Comparison of ENCODE assay signal across 8 cellular contexts in genomic region chr10:126904807-126905686, GRCh38. TPM values are rescaled to one million over a fixed set of nuclear protein-coding genes. Genes with fewer than 3 reads are reported as not detected.
DNase-seq lines count a peak whose midpoint lies in the region; ATAC-seq and TF ChIP-seq lines count a peak whose summit lies in the region.

Gene DOCK1 (plus strand): TSS chr10:126905428. CDS start chr10:126905518, 90 bp downstream.

- H4K20me1 ChIP-seq in Karpas-422 (ENCODE audit: insufficient read depth, low read depth, low read length), result no peaks in the 10 kb centered on the region

- H2BK5ac ChIP-seq in neuronal stem cell (ENCODE audit: low read length), result peak within 1 kb of the TSS; percentile 70

- H3K36me3 ChIP-seq in neuronal stem cell (replicated peaks in 1 of 2; ENCODE audit: control insufficient read depth in 2 of 2, insufficient read depth in 2 of 2, low read length in 2 of 2) (peaks cover 6 to 35% of the 10 kb centered on the region in 2 donors), Karpas-422 (ENCODE audit: insufficient read depth, low read length) (no peaks in the 10 kb centered on the region)

- peak within 1 kb of the TSS; percentile 71 for H2AK5ac ChIP-seq in neuronal stem cell (ENCODE audit: low read depth, low read length)

- H3K27me3 Mint-ChIP-seq in activated naive CD8-positive, alpha-beta T cell treated with anti-CD3 and anti-CD28 coated beads, Interleukin-2, amount 50 U/mL, for 24 hours, result peaks cover 30% of the 10 kb centered on the region

- H2AFZ ChIP-seq in neuronal stem cell (ENCODE audit: low read length) (peak within 1 kb of the TSS; percentile 96), Karpas-422 (ENCODE audit: low read length) (no peak within 1 kb of the TSS)

- WGBS in neuronal stem cell (ENCODE audit: extremely low coverage in 2 of 2, insufficient read length in 2 of 2, insufficient replicate concordance in 1 of 2), 2 donors, result no CpG with 5 or more reads among the region's 102 CpGs

- H3K9ac ChIP-seq in neuronal stem cell (ENCODE audit: low read depth, low read length, poor library complexity) (peak within 1 kb of the TSS; percentile 88), Karpas-422 (ENCODE audit: low read length) (no peak within 1 kb of the TSS)

- H3K9me3 Mint-ChIP-seq in activated naive CD8-positive, alpha-beta T cell treated with anti-CD3 and anti-CD28 coated beads, Interleukin-2, amount 50 U/mL, for 24 hours, result no peaks in the 10 kb centered on the region

- no peaks in the 10 kb centered on the region for H3K4me1 Mint-ChIP-seq in activated naive CD8-positive, alpha-beta T cell treated with anti-CD3 and anti-CD28 coated beads, Interleukin-2, amount 50 U/mL, for 24 hours

- CTCF ChIA-PET in AG04450 (lab: Charles Lee), result no interaction called here

- ATAC-seq in activated naive CD8-positive, alpha-beta T cell treated with anti-CD3 and anti-CD28 coated beads, Interleukin-2, amount 50 U/mL, for 24 hours, result peak; percentile 44

- no peak within 1 kb of the TSS for H3K27ac Mint-ChIP-seq in activated naive CD8-positive, alpha-beta T cell treated with anti-CD3 and anti-CD28 coated beads, Interleukin-2, amount 50 U/mL, for 24 hours

- POLR2A ChIA-PET in AG04450 (lab: Yijun Ruan, JAX), result no interaction called here

- peak within 1 kb of the TSS; percentile 41 for H2BK12ac ChIP-seq in neuronal stem cell (ENCODE audit: low read length)

- peak within 1 kb of the TSS; percentile 94 for H3K18ac ChIP-seq in neuronal stem cell (ENCODE audit: low read length)

- peaks cover 6% of the 10 kb centered on the region for H3K79me1 ChIP-seq in neuronal stem cell (ENCODE audit: low read depth, low read length)

- H3K4me1 ChIP-seq in neuronal stem cell (ENCODE audit: control insufficient read depth in 2 of 2, insufficient read depth in 1 of 2, low read depth in 1 of 2, low read length in 2 of 2), result peaks cover 2 to 12% of the 10 kb centered on the region in 2 donors
- no peaks in the 10 kb centered on the region for H3K4me1 ChIP-seq in Karpas-422 (ENCODE audit: low read length)

- intact Hi-C loops in head of caudate nucleus (cut with DNase I), result loop anchor here (5.0 kb wide), 1 partner anchor 57 kb away; no protein-coding TSS in a partner anchor

- H3K36me3 Mint-ChIP-seq in activated naive CD8-positive, alpha-beta T cell treated with anti-CD3 and anti-CD28 coated beads, Interleukin-2, amount 50 U/mL, for 24 hours (ENCODE audit: low read depth), result no peaks in the 10 kb centered on the region

- DNase-seq in AG04450 (ENCODE audit: low read depth, low spot score) (peak; percentile 18), HK-2 (ENCODE audit: unreplicated experiment) (peak; percentile 83), head of caudate nucleus (peak in 39 of 42 donors; percentile 54 to 88 (median 73)), neuronal stem cell (ENCODE audit: low spot score) (peak; percentile 63), globus pallidus (ENCODE audit: low spot score) (no peak), GM10266 (ENCODE audit: extremely low spot score) (no peak), Karpas-422 (no peak)
- peak; percentile 17 for DNase-seq in activated naive CD8-positive, alpha-beta T cell treated with anti-CD3 and anti-CD28 coated beads, Interleukin-2, amount 50 U/mL, for 24 hours

- H4K8ac ChIP-seq in neuronal stem cell (ENCODE audit: low read depth, low read length), result peak within 1 kb of the TSS; percentile 17

- H3K4me3 ChIP-seq in AG04450 (ENCODE audit: low read depth, low read length) (peak within 1 kb of the TSS; percentile 69), neuronal stem cell (ENCODE audit: low read length in 2 of 2) (peak within 1 kb of the TSS; percentile 63 to 88), Karpas-422 (ENCODE audit: low read length) (no peak within 1 kb of the TSS)

- no peak within 1 kb of the TSS for H2BK120ac ChIP-seq in neuronal stem cell (ENCODE audit: low read depth, low read length)

- TF ChIP-seq CTCF in AG04450 (IDR thresholded peaks at IDR 0.05; ENCODE audit: low read depth, low read length) (no peak), GM10266 (IDR thresholded peaks at IDR 0.05; ENCODE audit: control insufficient read depth, insufficient read depth, low read depth, missing control alignments) (no peak)

- peak within 1 kb of the TSS; percentile 59 for H3K14ac ChIP-seq in neuronal stem cell (ENCODE audit: low read length)

- H2BK15ac ChIP-seq in neuronal stem cell (ENCODE audit: low read length), result peak within 1 kb of the TSS; percentile 86

- H3K4ac ChIP-seq in neuronal stem cell (ENCODE audit: low read length), result no peak within 1 kb of the TSS

- no peaks in the 10 kb centered on the region for H3K9me2 ChIP-seq in Karpas-422 (replicated peaks; ENCODE audit: insufficient read depth, low read length)

- peak within 1 kb of the TSS; percentile 76 for H3K23ac ChIP-seq in neuronal stem cell (ENCODE audit: low read depth, low read length, poor library complexity)

- H3K4me3 Mint-ChIP-seq in activated naive CD8-positive, alpha-beta T cell treated with anti-CD3 and anti-CD28 coated beads, Interleukin-2, amount 50 U/mL, for 24 hours, result peak within 1 kb of the TSS; percentile 60

- peak within 1 kb of the TSS; percentile 65 for H3K27ac ChIP-seq in AG04450 (ENCODE audit: low read depth, low read length)
- no peak within 1 kb of the TSS for H3K27ac ChIP-seq in neuronal stem cell (replicated peaks; ENCODE audit: low read length)
- no peak within 1 kb of the TSS for H3K27ac ChIP-seq in Karpas-422 (ENCODE audit: low read length)

- no peaks in the 10 kb centered on the region for H3K9me3 ChIP-seq in AG04450 (ENCODE audit: control insufficient read depth, insufficient read depth, low read length)
- H3K9me3 ChIP-seq in neuronal stem cell (replicated peaks in 1 of 2; ENCODE audit: control insufficient read depth in 2 of 2, insufficient read depth in 1 of 2, low read depth in 1 of 2, low read length in 2 of 2), result peaks cover 0 to 4% of the 10 kb centered on the region in 2 donors
- no peaks in the 10 kb centered on the region; the same call in 1 of the 2 replicates for H3K9me3 ChIP-seq in Karpas-422 (ENCODE audit: low read length)

- no peak within 1 kb of the TSS for H4K91ac ChIP-seq in neuronal stem cell (ENCODE audit: low read depth, low read length, poor library complexity)

- H3K27me3 ChIP-seq in AG04450 (ENCODE audit: control insufficient read depth, insufficient read depth, low read length), result no peaks in the 10 kb centered on the region
- H3K27me3 ChIP-seq in neuronal stem cell (ENCODE audit: control insufficient read depth in 3 of 3, insufficient read depth in 3 of 3, low read depth in 1 of 3, low read length in 3 of 3), result no peaks in the 10 kb centered on the region
- H3K27me3 ChIP-seq in Karpas-422 (ENCODE audit: low read length), result no peaks in the 10 kb centered on the region

- no peaks in the 10 kb centered on the region for H3K79me2 ChIP-seq in Karpas-422 (ENCODE audit: low read length)

- H3K4me2 ChIP-seq in neuronal stem cell (ENCODE audit: insufficient read depth, low read length, poor library complexity, severe bottlenecking) (peak within 1 kb of the TSS; percentile 61), Karpas-422 (ENCODE audit: low read depth, low read length, poor library complexity, severe bottlenecking) (no peak within 1 kb of the TSS)

RNA-seq across cellular contexts. Expression of gene DOCK1, which starts in this region (rescaled TPM):
- 37.9 and 47.2 TPM in 2 replicates for polyA plus RNA-seq in AG04450 (2011; rRNA removed)
- 81.4 and 82.8 TPM in 2 replicates for polyA minus RNA-seq in AG04450 (2011; rRNA and poly(A)+ RNA removed)
- 21.3 TPM for polyA plus RNA-seq in neuronal stem cell (2013, experiment 1 of 2)
- polyA plus RNA-seq in neuronal stem cell (2013, experiment 2 of 2), result 21.3 TPM
- total RNA-seq in Karpas-422 (2014; rRNA removed; shearing (Covaris generic); ENCODE audit: low replicate concordance), result not detected in 2 replicates

Comparison
In these comparisons a context has a peak if more than half of its experiments do, and no peak if none do; other contexts are left out.
1. DNase-seq: peak in AG04450 (single experiment), HK-2 (single experiment), activated naive CD8-positive, alpha-beta T cell treated with anti-CD3 and anti-CD28 coated beads, Interleukin-2, amount 50 U/mL, for 24 hours (single experiment), head of caudate nucleus (39 of 42) and neuronal stem cell (single experiment); none in globus pallidus (single experiment), GM10266 (single experiment) and Karpas-422 (single experiment).